In the genomic region with DNA sequence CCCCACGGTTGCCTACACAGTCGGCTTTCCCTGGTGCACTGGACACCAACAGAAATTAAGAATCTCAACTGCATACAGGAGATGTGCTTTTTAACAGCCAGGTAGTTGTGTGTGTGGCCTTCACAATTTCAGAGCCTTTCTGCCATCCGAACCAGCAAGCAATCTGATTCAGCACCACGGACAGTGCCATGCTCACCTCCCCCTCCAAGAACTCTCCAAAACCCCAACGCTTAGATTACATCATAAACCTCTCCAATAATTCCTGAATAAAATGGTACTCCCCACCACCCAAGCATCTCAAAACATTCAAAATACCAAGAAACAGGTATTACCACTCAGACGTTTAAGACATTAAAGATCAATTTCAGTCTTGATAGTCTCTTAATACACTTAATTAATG, we compare ENCODE assay signal across 9 cellular contexts. TPM values are rescaled to one million over a fixed set of nuclear protein-coding genes. Genes with fewer than 3 reads are reported as not detected.
DNase-seq lines count a peak whose midpoint lies in the region; ATAC-seq, FAIRE-seq and TF ChIP-seq lines count a peak whose summit lies in the region.
"Had no signal": no experiment of that assay in that cellular context is flagged by ENCODE, and none has a peak within 500 bp of the region (broad histone marks: within the 10 kb centered on the region; RNA-seq: fewer than 3 reads in every experiment).

No MANE protein-coding gene starts in this region.

- no peak overlapping the region for H3K27ac ChIP-seq in psoas muscle

- H3K9me3 ChIP-seq in psoas muscle: no peaks in the 10 kb centered on the region

- no peak overlapping the region for H3K4me3 ChIP-seq in epithelial cell of esophagus (ENCODE audit: low read length)
- H3K4me3 ChIP-seq in psoas muscle: no peak overlapping the region

- peak; percentile 40 for DNase-seq in HTR-8/SVneo (ENCODE audit: insufficient read length, low spot score)
- peak; percentile 72 for DNase-seq in activated CD4-positive, alpha-beta T cell treated with anti-CD3 and anti-CD28 coated beads for 36 hours
- peak; percentile 64 for DNase-seq in epithelial cell of esophagus (ENCODE audit: low read depth)
- DNase-seq in psoas muscle: peak; percentile 55 to 67
- DNase-seq in NCI-H2196 treated with DMSO at 0.1 percent for 48 hours (lab: John Stamatoyannopoulos, UW; ENCODE audit: unreplicated experiment): no peak
- no peak for DNase-seq in T1000 (lab: John Stamatoyannopoulos, UW)

- peaks cover 31% of the 10 kb centered on the region for H3K36me3 Mint-ChIP-seq in activated CD4-positive, alpha-beta T cell treated with anti-CD3 and anti-CD28 coated beads for 36 hours (ENCODE audit: low read depth)

- CTCF ChIA-PET in activated CD4-positive, alpha-beta T cell treated with anti-CD3 and anti-CD28 coated beads for 36 hours (lab: Charles Lee): no interaction called here

- H3K4me1 ChIP-seq in psoas muscle: peaks cover 24% of the 10 kb centered on the region

- H3K4me1 Mint-ChIP-seq in activated CD4-positive, alpha-beta T cell treated with anti-CD3 and anti-CD28 coated beads for 36 hours: peaks cover 63% of the 10 kb centered on the region

- no peak for ATAC-seq in activated CD4-positive, alpha-beta T cell treated with anti-CD3 and anti-CD28 coated beads for 36 hours
- ATAC-seq in psoas muscle: peak in 3 of 4 donors; percentile 35 to 50 (median 47)
- ATAC-seq in HG03095 (IDR thresholded peaks at IDR 0.05; ENCODE audit: unreplicated experiment): no peak
- ATAC-seq in GM18861 (IDR thresholded peaks at IDR 0.05; ENCODE audit: unreplicated experiment): no peak

- H3K36me3 ChIP-seq in psoas muscle (ENCODE audit: insufficient read depth in 1 of 2, low read depth in 1 of 2): peaks cover 3 to 32% of the 10 kb centered on the region in 2 donors

- no peaks in the 10 kb centered on the region for H3K27me3 Mint-ChIP-seq in activated CD4-positive, alpha-beta T cell treated with anti-CD3 and anti-CD28 coated beads for 36 hours

- WGBS in psoas muscle, 3 donors: 27 to 31% (median 30%) methylated on average over 6 of the region's 6 CpGs

- TF ChIP-seq CTCF in epithelial cell of esophagus (IDR thresholded peaks at IDR 0.05; ENCODE audit: insufficient read depth, low read depth, low read length, missing control alignments) (no peak), psoas muscle (IDR thresholded peaks at IDR 0.05) (no peak)

- intact Hi-C loops in activated CD4-positive, alpha-beta T cell treated with anti-CD3 and anti-CD28 coated beads for 36 hours (cut with DNase I, micrococcal nuclease): no loop called here
- intact Hi-C loops in psoas muscle (cut with DNase I): no loop called here

- H3K9me3 Mint-ChIP-seq in activated CD4-positive, alpha-beta T cell treated with anti-CD3 and anti-CD28 coated beads for 36 hours (ENCODE audit: low read depth): no peaks in the 10 kb centered on the region

- no peak overlapping the region for H3K27ac Mint-ChIP-seq in activated CD4-positive, alpha-beta T cell treated with anti-CD3 and anti-CD28 coated beads for 36 hours

- H3K27me3 ChIP-seq in psoas muscle (ENCODE audit: insufficient read depth in 3 of 3, low read length in 2 of 3): no peaks in the 10 kb centered on the region

- H3K4me3 Mint-ChIP-seq in activated CD4-positive, alpha-beta T cell treated with anti-CD3 and anti-CD28 coated beads for 36 hours: no peak overlapping the region

- no peak for FAIRE-seq in HTR-8/SVneo (lab: Jason Lieb, UNC)

- POLR2A ChIA-PET in activated CD4-positive, alpha-beta T cell treated with anti-CD3 and anti-CD28 coated beads for 36 hours (lab: Charles Lee): no interaction called here

RNA-seq across cellular contexts. Expression of gene USP7, which starts 31.8 kb away (rescaled TPM):
- total RNA-seq in activated CD4-positive, alpha-beta T cell treated with anti-CD3 and anti-CD28 coated beads for 36 hours: 100 to 1,000 TPM; 165 to 198 TPM
- 100 to 1,000 TPM in 3 of 4 donors, 10 to 100 TPM in 1; 87.5 to 135 (median 120) TPM for total RNA-seq in psoas muscle
- 100 to 1,000 TPM in 1 of 3 donors, 10 to 100 TPM in 2; 41.6 to 108 (median 47.1) TPM for polyA plus RNA-seq in psoas muscle

RNA-seq across cellular contexts. Expression of gene LITAFD, which starts 49.7 kb away (rescaled TPM):
- not detected for total RNA-seq in activated CD4-positive, alpha-beta T cell treated with anti-CD3 and anti-CD28 coated beads for 36 hours
- not detected for total RNA-seq in psoas muscle
- polyA plus RNA-seq in psoas muscle: not detected
- total RNA-seq: kidney epithelial cell had no signal

Comparison
In these comparisons a context has a peak if more than half of its experiments do, and no peak if none do; other contexts are left out.
1. DNase-seq: peak in HTR-8/SVneo (single experiment), activated CD4-positive, alpha-beta T cell treated with anti-CD3 and anti-CD28 coated beads for 36 hours (single experiment), epithelial cell of esophagus (single experiment) and psoas muscle (2 of 2); none in NCI-H2196 treated with DMSO at 0.1 percent for 48 hours (single experiment) and T1000 (single experiment).
2. ATAC-seq: peak in psoas muscle (3 of 4); none in activated CD4-positive, alpha-beta T cell treated with anti-CD3 and anti-CD28 coated beads for 36 hours (single experiment), HG03095 (single experiment) and GM18861 (single experiment).